ENCODE assay signal across 10 cellular contexts in genomic region chr1:2641381-2642130, GRCh38. TPM values are rescaled to one million over a fixed set of nuclear protein-coding genes. Genes with fewer than 3 reads are reported as not detected.
DNase-seq lines count a peak whose midpoint lies in the region; ATAC-seq and TF ChIP-seq lines count a peak whose summit lies in the region.
"Had no signal": no experiment of that assay in that cellular context is flagged by ENCODE, and none has a peak within 500 bp of the region (broad histone marks: within the 10 kb centered on the region; RNA-seq: fewer than 3 reads in every experiment).

No MANE protein-coding gene starts in this region.

- H3K36me3 ChIP-seq in iPS-18a (ENCODE audit: control insufficient read depth, low read depth, low read length) = no peaks in the 10 kb centered on the region
- H3K36me3 ChIP-seq: adrenal gland, BE2C had no signal

- H3K27me3 ChIP-seq in iPS-18a (ENCODE audit: control insufficient read depth, insufficient read depth, low read length) = peaks cover 21% of the 10 kb centered on the region
- H3K27me3 ChIP-seq: adrenal gland, BE2C had no signal

- H3K27ac Mint-ChIP-seq in activated CD4-positive, alpha-beta T cell treated with anti-CD3 and anti-CD28 coated beads, Interleukin-2, amount 10 ng/mL, durations not matched to agents 24 days and 14 days = no peak overlapping the region
- peak overlapping the region; percentile 91 for H3K27ac Mint-ChIP-seq in activated CD8-positive, alpha-beta T cell treated with anti-CD3 and anti-CD28 coated beads for 36 hours
- peak overlapping the region in 1 of 2 donors; percentile 63 for H3K27ac Mint-ChIP-seq in stimulated activated naive CD8-positive, alpha-beta T cell treated with anti-CD3 and anti-CD28 coated beads, Interleukin-15, amount 100 ng/mL, for 72 hours

- H3K4me3 ChIP-seq in iPS-18a (ENCODE audit: low read length) = peak overlapping the region; percentile 74

- intact Hi-C loops in activated CD4-positive, alpha-beta T cell treated with anti-CD3 and anti-CD28 coated beads, Interleukin-2, amount 10 ng/mL, durations not matched to agents 24 days and 14 days (cut with micrococcal nuclease) = loop anchor here (1.0 to 5.0 kb wide), 3 partner anchors 94 to 229 kb away; partner anchors contain the start of genes PANK4 and PEX10
- intact Hi-C loops in activated CD8-positive, alpha-beta T cell treated with anti-CD3 and anti-CD28 coated beads for 36 hours (cut with micrococcal nuclease) = loop anchor here (10.0 kb wide), 2 partner anchors 57 to 87 kb away; partner anchors contain the start of genes PRXL2B and TNFRSF14

- DNase-seq in activated CD4-positive, alpha-beta T cell treated with anti-CD3 and anti-CD28 coated beads, Interleukin-2, amount 10 ng/mL, durations not matched to agents 24 days and 14 days = no peak
- no peak for DNase-seq in activated CD4-positive, alpha-beta T cell treated with anti-CD3 and anti-CD28 coated beads for 4 hours
- DNase-seq in activated CD8-positive, alpha-beta T cell treated with anti-CD3 and anti-CD28 coated beads for 36 hours = no peak
- no peak for DNase-seq in stimulated activated naive CD8-positive, alpha-beta T cell treated with anti-CD3 and anti-CD28 coated beads, Interleukin-15, amount 100 ng/mL, for 72 hours
- no peak for DNase-seq in medulla oblongata (ENCODE audit: extremely low spot score)
- DNase-seq: BE2C had no signal

- H3K9me3 ChIP-seq in iPS-18a (ENCODE audit: control insufficient read depth, low read depth, low read length) = peaks cover 1% of the 10 kb centered on the region
- H3K9me3 ChIP-seq: BE2C had no signal

- no peak overlapping the region for H3K27ac ChIP-seq in iPS-18a (ENCODE audit: low read length)

- peak overlapping the region; percentile 92 for H3K4me3 Mint-ChIP-seq in activated CD4-positive, alpha-beta T cell treated with anti-CD3 and anti-CD28 coated beads, Interleukin-2, amount 10 ng/mL, durations not matched to agents 24 days and 14 days
- H3K4me3 Mint-ChIP-seq in activated CD8-positive, alpha-beta T cell treated with anti-CD3 and anti-CD28 coated beads for 36 hours = peak overlapping the region; percentile 88
- peak overlapping the region; percentile 91 to 95 for H3K4me3 Mint-ChIP-seq in stimulated activated naive CD8-positive, alpha-beta T cell treated with anti-CD3 and anti-CD28 coated beads, Interleukin-15, amount 100 ng/mL, for 72 hours

- TF ChIP-seq CTCF in activated CD8-positive, alpha-beta T cell treated with anti-CD3 and anti-CD28 coated beads for 36 hours (IDR thresholded peaks at IDR 0.05) = no peak

- no peak overlapping the region for H3K9ac ChIP-seq in iPS-18a (ENCODE audit: low read length)

- H3K36me3 Mint-ChIP-seq in activated CD4-positive, alpha-beta T cell treated with anti-CD3 and anti-CD28 coated beads, Interleukin-2, amount 10 ng/mL, durations not matched to agents 24 days and 14 days (ENCODE audit: low read depth) = no peaks in the 10 kb centered on the region
- H3K36me3 Mint-ChIP-seq in activated CD8-positive, alpha-beta T cell treated with anti-CD3 and anti-CD28 coated beads for 36 hours (ENCODE audit: low read depth) = no peaks in the 10 kb centered on the region

- no peaks in the 10 kb centered on the region for H3K27me3 Mint-ChIP-seq in activated CD4-positive, alpha-beta T cell treated with anti-CD3 and anti-CD28 coated beads, Interleukin-2, amount 10 ng/mL, durations not matched to agents 24 days and 14 days
- H3K27me3 Mint-ChIP-seq in activated CD8-positive, alpha-beta T cell treated with anti-CD3 and anti-CD28 coated beads for 36 hours = peaks cover 3% of the 10 kb centered on the region
- H3K27me3 Mint-ChIP-seq in stimulated activated naive CD8-positive, alpha-beta T cell treated with anti-CD3 and anti-CD28 coated beads, Interleukin-15, amount 100 ng/mL, for 72 hours = peaks cover 1% of the 10 kb centered on the region

- H3K4me1 Mint-ChIP-seq in activated CD4-positive, alpha-beta T cell treated with anti-CD3 and anti-CD28 coated beads, Interleukin-2, amount 10 ng/mL, durations not matched to agents 24 days and 14 days = peaks cover 3% of the 10 kb centered on the region
- H3K4me1 Mint-ChIP-seq in activated CD8-positive, alpha-beta T cell treated with anti-CD3 and anti-CD28 coated beads for 36 hours (ENCODE audit: low read depth) = peaks cover 7% of the 10 kb centered on the region
- peaks cover 48% of the 10 kb centered on the region for H3K4me1 Mint-ChIP-seq in stimulated activated naive CD8-positive, alpha-beta T cell treated with anti-CD3 and anti-CD28 coated beads, Interleukin-15, amount 100 ng/mL, for 72 hours

- ATAC-seq in activated CD8-positive, alpha-beta T cell treated with anti-CD3 and anti-CD28 coated beads for 36 hours = no peak
- ATAC-seq in stimulated activated naive CD8-positive, alpha-beta T cell treated with anti-CD3 and anti-CD28 coated beads, Interleukin-15, amount 100 ng/mL, for 72 hours = no peak
- ATAC-seq in GM18502 (IDR thresholded peaks at IDR 0.05; ENCODE audit: poor library complexity, unreplicated experiment) = no peak
- no peak for ATAC-seq in HG02588 (IDR thresholded peaks at IDR 0.05; ENCODE audit: unreplicated experiment)

- CTCF ChIA-PET in activated CD8-positive, alpha-beta T cell treated with anti-CD3 and anti-CD28 coated beads for 36 hours (lab: Charles Lee) = no interaction called here

- peaks cover 15% of the 10 kb centered on the region for H3K9me3 Mint-ChIP-seq in activated CD4-positive, alpha-beta T cell treated with anti-CD3 and anti-CD28 coated beads, Interleukin-2, amount 10 ng/mL, durations not matched to agents 24 days and 14 days
- peaks cover 6% of the 10 kb centered on the region for H3K9me3 Mint-ChIP-seq in activated CD8-positive, alpha-beta T cell treated with anti-CD3 and anti-CD28 coated beads for 36 hours
- H3K9me3 Mint-ChIP-seq in stimulated activated naive CD8-positive, alpha-beta T cell treated with anti-CD3 and anti-CD28 coated beads, Interleukin-15, amount 100 ng/mL, for 72 hours = peaks cover 10 to 21% of the 10 kb centered on the region in 2 donors

- H3K4me1 ChIP-seq in iPS-18a (ENCODE audit: control insufficient read depth, low read depth, low read length) = no peaks in the 10 kb centered on the region
- H3K4me1 ChIP-seq: BE2C had no signal

- POLR2A ChIA-PET in activated CD8-positive, alpha-beta T cell treated with anti-CD3 and anti-CD28 coated beads for 36 hours (lab: Charles Lee) = interaction anchor here (1.0 to 3.5 kb wide), 3 partner anchors 56 to 99 kb away, joined by 3 to 15 read pairs (median 5); partner anchors contain the start of gene PRXL2B

RNA-seq across cellular contexts. Expression of gene MMEL1, which starts 8.7 kb away (rescaled TPM):
- 0.54 and 0.83 TPM in 2 replicates for total RNA-seq in activated CD4-positive, alpha-beta T cell treated with anti-CD3 and anti-CD28 coated beads, Interleukin-2, amount 10 ng/mL, durations not matched to agents 24 days and 14 days
- 1 to 10 TPM; 1.8 to 3.1 TPM for total RNA-seq in activated CD8-positive, alpha-beta T cell treated with anti-CD3 and anti-CD28 coated beads for 36 hours

RNA-seq across cellular contexts. Expression of gene PRXL2B, which starts 55.0 kb away (rescaled TPM):
- total RNA-seq in activated CD4-positive, alpha-beta T cell treated with anti-CD3 and anti-CD28 coated beads, Interleukin-2, amount 10 ng/mL, durations not matched to agents 24 days and 14 days = 42.3 and 43.5 TPM in 2 replicates
- total RNA-seq in activated CD8-positive, alpha-beta T cell treated with anti-CD3 and anti-CD28 coated beads for 36 hours = 10 to 100 TPM; 39.1 to 43.6 TPM
